Comparison of ENCODE assay signal across 8 cellular contexts in the genomic region with DNA sequence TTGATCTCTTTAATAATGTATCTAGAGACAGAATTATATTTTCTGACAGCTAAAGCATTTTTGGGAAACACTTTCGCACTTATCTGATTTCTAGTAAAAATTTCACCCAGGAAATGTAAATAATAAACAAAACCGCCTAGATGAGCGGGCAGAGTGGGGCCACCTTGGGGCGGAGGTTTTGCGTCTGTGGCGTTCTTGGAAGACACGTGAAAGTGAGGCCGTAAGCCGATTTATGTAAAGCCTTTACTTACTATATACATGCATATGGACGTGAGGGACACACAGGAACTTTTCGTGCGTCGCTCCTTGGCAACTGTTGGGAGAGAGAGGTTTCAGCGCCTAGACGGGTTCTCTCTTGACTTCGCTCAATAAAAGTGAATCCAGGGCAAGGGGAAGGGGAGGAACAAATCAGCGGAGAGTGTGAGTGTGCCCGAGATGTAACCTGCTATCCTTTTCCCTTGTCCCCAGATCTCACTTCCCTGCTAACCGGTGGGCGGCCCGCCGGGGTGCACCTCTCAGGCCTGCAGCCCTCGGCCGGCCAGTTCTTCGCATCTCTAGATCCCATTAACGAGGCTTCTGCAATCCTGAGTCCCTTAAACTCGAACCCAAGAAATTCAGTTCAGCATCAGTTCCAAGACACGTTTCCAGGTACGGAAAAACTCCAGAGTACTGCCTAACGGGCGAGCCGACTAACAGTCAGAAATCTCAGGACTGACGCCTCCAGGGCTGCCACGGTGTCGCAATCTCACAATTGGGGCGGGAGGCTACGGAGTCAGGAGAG. TPM values are rescaled to one million over a fixed set of nuclear protein-coding genes. Genes with fewer than 3 reads are reported as not detected.
DNase-seq lines count a peak whose midpoint lies in the region; ATAC-seq and TF ChIP-seq lines count a peak whose summit lies in the region.

No MANE protein-coding gene starts in this region.

- 15% methylated on average over 37 of the region's 37 CpGs for whole genome bisulfite sequencing in thymus

- H3K9me3 Mint-ChIP-seq in CD8-positive, alpha-beta memory T cell = peaks cover 0 to 6% (median 1%) of the 10 kb centered on the region in 5 donors
- H3K9me3 Mint-ChIP-seq in chondrocyte (ENCODE audit: low read depth) = no peaks in the 10 kb centered on the region

- CTCF ChIA-PET in CD8-positive, alpha-beta memory T cell (lab: Charles Lee) = no interaction called here

- no peaks in the 10 kb centered on the region for H3K9me3 ChIP-seq in CD8-positive, alpha-beta memory T cell (ENCODE audit: low read length)
- H3K9me3 ChIP-seq in lower lobe of right lung (no peaks in the 10 kb centered on the region), thymus (ENCODE audit: control insufficient read depth) (no peaks in the 10 kb centered on the region)

- TF ChIP-seq CTCF in chondrocyte (IDR thresholded peaks at IDR 0.05) (no peak), lower lobe of right lung (IDR thresholded peaks at IDR 0.05) (no peak)

- H3K27me3 ChIP-seq in CD8-positive, alpha-beta memory T cell (ENCODE audit: insufficient read depth, low read length, poor library complexity, severe bottlenecking) = peaks cover 29% of the 10 kb centered on the region
- H3K27me3 ChIP-seq in lower lobe of right lung (ENCODE audit: low read depth) (peaks cover 5% of the 10 kb centered on the region), thymus (ENCODE audit: control insufficient read depth, insufficient read depth) (peaks cover 58% of the 10 kb centered on the region)

- no peak overlapping the region for H3K4me3 ChIP-seq in CD8-positive, alpha-beta memory T cell (ENCODE audit: low read length)
- H3K4me3 ChIP-seq in lower lobe of right lung = peak overlapping the region; percentile 81
- H3K4me3 ChIP-seq in thymus (ENCODE audit: low read length) = peak overlapping the region; percentile 6

- peak; percentile 52 to 68 for ATAC-seq in lower lobe of right lung

- intact Hi-C loops in lower lobe of right lung (cut with DNase I) = no loop called here

- POLR2A ChIA-PET in CD8-positive, alpha-beta memory T cell (lab: Charles Lee) = no interaction called here

- H3K4me1 Mint-ChIP-seq in CD8-positive, alpha-beta memory T cell = peaks cover 30 to 34% (median 34%) of the 10 kb centered on the region in 3 donors
- H3K4me1 Mint-ChIP-seq in chondrocyte (ENCODE audit: low read depth) = peaks cover 56% of the 10 kb centered on the region

- peaks cover 53 to 79% of the 10 kb centered on the region in 2 donors for H3K27me3 Mint-ChIP-seq in CD8-positive, alpha-beta memory T cell
- peaks cover 87% of the 10 kb centered on the region for H3K27me3 Mint-ChIP-seq in chondrocyte (ENCODE audit: low read depth)

- H3K4me3 Mint-ChIP-seq in CD8-positive, alpha-beta memory T cell = peak overlapping the region; percentile 35 to 72 (median 65)
- H3K4me3 Mint-ChIP-seq in chondrocyte (ENCODE audit: unreplicated experiment) = peak overlapping the region; percentile 15

- H3K27ac Mint-ChIP-seq in CD8-positive, alpha-beta memory T cell = no peak overlapping the region
- no peak overlapping the region for H3K27ac Mint-ChIP-seq in chondrocyte (ENCODE audit: unreplicated experiment)

- DNase-seq in CD8-positive, alpha-beta memory T cell = no peak
- DNase-seq in MV-4-11 (lab: John Stamatoyannopoulos, UW) (peak; percentile 89), chondrocyte (ENCODE audit: low spot score) (no peak), lower lobe of right lung (peak; percentile 89), NCI-H446 treated with DMSO at 0.1 percent for 48 hours (lab: John Stamatoyannopoulos, UW) (no peak), NCI-H1417 treated with DMSO at 0.1 percent for 48 hours (lab: John Stamatoyannopoulos, UW) (no peak), cerebellar nuclear complex (lab: John Stamatoyannopoulos, UW) (no peak)

- no peak overlapping the region for H3K27ac ChIP-seq in CD8-positive, alpha-beta memory T cell (ENCODE audit: low read depth, low read length)
- H3K27ac ChIP-seq in lower lobe of right lung = peak overlapping the region; percentile 98
- H3K27ac ChIP-seq in thymus (ENCODE audit: low read depth) = no peak overlapping the region

- peaks cover 0 to 2% (median 0%) of the 10 kb centered on the region in 3 donors for H3K36me3 Mint-ChIP-seq in CD8-positive, alpha-beta memory T cell
- peaks cover 6% of the 10 kb centered on the region for H3K36me3 Mint-ChIP-seq in chondrocyte (ENCODE audit: low read depth)

- no peaks in the 10 kb centered on the region for H3K36me3 ChIP-seq in CD8-positive, alpha-beta memory T cell (ENCODE audit: insufficient read depth, low read length)
- H3K36me3 ChIP-seq in lower lobe of right lung (peaks cover 27% of the 10 kb centered on the region), thymus (ENCODE audit: control insufficient read depth, insufficient read depth) (no peaks in the 10 kb centered on the region)

- H3K4me1 ChIP-seq in CD8-positive, alpha-beta memory T cell (ENCODE audit: insufficient read depth, low read length) = peaks cover 18% of the 10 kb centered on the region
- H3K4me1 ChIP-seq in lower lobe of right lung (peaks cover 53% of the 10 kb centered on the region), thymus (ENCODE audit: control insufficient read depth, insufficient read depth, low read length) (peaks cover 2% of the 10 kb centered on the region)

RNA-seq across cellular contexts. Expression of a gene that starts 1.7 kb away (rescaled TPM):
- not detected for total RNA-seq in CD8-positive, alpha-beta memory T cell
- not detected for polyA plus RNA-seq in CD8-positive, alpha-beta memory T cell
- total RNA-seq in chondrocyte (0.33 to 0.82 TPM (median 0.62 TPM) in 3 replicates), lower lobe of right lung (18.5 TPM)
- polyA plus RNA-seq in thymus = 6.5 TPM

Comparison
In these comparisons a context has a peak if more than half of its experiments do, and no peak if none do; other contexts are left out.
1. DNase-seq: peak in MV-4-11 (single experiment) and lower lobe of right lung (single experiment); none in CD8-positive, alpha-beta memory T cell (0 of 5), chondrocyte (single experiment), NCI-H446 treated with DMSO at 0.1 percent for 48 hours (single experiment), NCI-H1417 treated with DMSO at 0.1 percent for 48 hours (single experiment) and cerebellar nuclear complex (0 of 2).
2. RNA of a gene that starts 1.7 kb away (total RNA-seq): 18.5 TPM in lower lobe of right lung (single experiment); 0.33 to 0.82 TPM in chondrocyte and not detected in CD8-positive, alpha-beta memory T cell; every median in the first group is over 10 times any median in the second.